In the genomic region with DNA sequence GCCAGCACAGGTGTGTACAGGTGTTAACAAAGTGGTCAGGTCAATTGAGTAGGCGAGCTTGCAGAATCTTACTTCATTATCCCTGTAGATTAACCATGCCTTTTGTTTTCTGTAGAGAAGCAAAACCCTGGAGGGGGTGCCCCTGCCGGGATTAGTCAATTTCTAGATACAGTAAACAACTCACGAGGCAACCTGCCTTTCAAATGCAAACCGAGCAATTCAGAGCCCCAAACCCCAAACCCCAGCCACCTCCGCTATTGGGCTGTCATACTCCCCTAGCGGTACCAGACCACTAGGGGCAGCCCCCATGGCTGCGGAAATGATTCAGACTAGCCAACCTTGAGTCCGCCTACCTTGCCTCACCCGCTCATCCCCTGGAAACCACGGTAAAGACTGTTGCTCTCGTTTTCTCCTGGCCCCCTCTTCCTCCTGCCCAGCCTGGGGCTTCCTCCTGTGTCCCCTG, we compare ENCODE assay signal across 8 cellular contexts.
A peak's percentile ranks its signal among the peaks of the same experiment; 100 is the strongest.
DNase-seq lines count a peak whose midpoint lies in the region; ATAC-seq and TF ChIP-seq lines count a peak whose summit lies in the region.

No MANE protein-coding gene starts in this region.

- ATAC-seq in GM19324 (IDR thresholded peaks at IDR 0.05; ENCODE audit: low FRiP score, unreplicated experiment) (peak; percentile 93), HG03095 (IDR thresholded peaks at IDR 0.05; ENCODE audit: unreplicated experiment) (peak; percentile 100)

- H3K4me3 ChIP-seq in kidney epithelial cell (ENCODE audit: low read depth, low read length) (no peak overlapping the region), esophagus muscularis mucosa (no peak overlapping the region)

- peak; percentile 85 for DNase-seq in activated CD4-positive, alpha-beta T cell treated with anti-CD3 and anti-CD28 coated beads, Interleukin-2, amount 10 ng/mL, durations not matched to agents 24 days and 14 days
- DNase-seq in kidney epithelial cell (ENCODE audit: low read depth) = no peak
- DNase-seq in KG1 (lab: John Stamatoyannopoulos, UW) = no peak
- no peak for DNase-seq in esophagus muscularis mucosa (ENCODE audit: extremely low spot score)
- no peak for DNase-seq in NOMO-1 (lab: John Stamatoyannopoulos, UW; ENCODE audit: unreplicated experiment in 2 of 2)
- DNase-seq in NCI-H82 (lab: John Stamatoyannopoulos, UW) = no peak

- TF ChIP-seq EP300 in esophagus muscularis mucosa (IDR thresholded peaks at IDR 0.05) = no peak

- peaks cover 28 to 60% (median 49%) of the 10 kb centered on the region in 4 donors for H3K4me1 ChIP-seq in esophagus muscularis mucosa

- 82% methylated on average over 11 of the region's 11 CpGs for WGBS in esophagus muscularis mucosa

- H3K27ac Mint-ChIP-seq in activated CD4-positive, alpha-beta T cell treated with anti-CD3 and anti-CD28 coated beads, Interleukin-2, amount 10 ng/mL, durations not matched to agents 24 days and 14 days = peak overlapping the region; percentile 78

- no peak overlapping the region for H3K4me3 Mint-ChIP-seq in activated CD4-positive, alpha-beta T cell treated with anti-CD3 and anti-CD28 coated beads, Interleukin-2, amount 10 ng/mL, durations not matched to agents 24 days and 14 days

- H3K9me3 Mint-ChIP-seq in activated CD4-positive, alpha-beta T cell treated with anti-CD3 and anti-CD28 coated beads, Interleukin-2, amount 10 ng/mL, durations not matched to agents 24 days and 14 days = no peaks in the 10 kb centered on the region

- H3K27ac ChIP-seq in esophagus muscularis mucosa (replicated peaks in 1 of 4) = peak overlapping the region in 2 of 4 donors; percentile 47 to 49

- H3K4me1 Mint-ChIP-seq in activated CD4-positive, alpha-beta T cell treated with anti-CD3 and anti-CD28 coated beads, Interleukin-2, amount 10 ng/mL, durations not matched to agents 24 days and 14 days = peaks cover 17% of the 10 kb centered on the region

- no peaks in the 10 kb centered on the region for H3K36me3 Mint-ChIP-seq in activated CD4-positive, alpha-beta T cell treated with anti-CD3 and anti-CD28 coated beads, Interleukin-2, amount 10 ng/mL, durations not matched to agents 24 days and 14 days (ENCODE audit: low read depth)

- intact Hi-C loops in activated CD4-positive, alpha-beta T cell treated with anti-CD3 and anti-CD28 coated beads, Interleukin-2, amount 10 ng/mL, durations not matched to agents 24 days and 14 days (cut with micrococcal nuclease) = loop anchor here (5.0 kb wide), 3 partner anchors 64 to 286 kb away; a partner anchor contains a TSS
- intact Hi-C loops in esophagus muscularis mucosa (cut with DNase I) = no loop called here

- no peak for TF ChIP-seq POLR2A in esophagus muscularis mucosa (IDR thresholded peaks at IDR 0.05; ENCODE audit: low read depth)

- no peaks in the 10 kb centered on the region for H3K36me3 ChIP-seq in kidney epithelial cell (ENCODE audit: control insufficient read depth, insufficient read depth, low read length)
- no peaks in the 10 kb centered on the region for H3K36me3 ChIP-seq in esophagus muscularis mucosa

- peaks cover 24% of the 10 kb centered on the region for H3K27me3 Mint-ChIP-seq in activated CD4-positive, alpha-beta T cell treated with anti-CD3 and anti-CD28 coated beads, Interleukin-2, amount 10 ng/mL, durations not matched to agents 24 days and 14 days

- no peaks in the 10 kb centered on the region for H3K9me3 ChIP-seq in esophagus muscularis mucosa

- peaks cover 4% of the 10 kb centered on the region for H3K27me3 ChIP-seq in kidney epithelial cell (ENCODE audit: control insufficient read depth, insufficient read depth, low read length)
- H3K27me3 ChIP-seq in esophagus muscularis mucosa = no peaks in the 10 kb centered on the region

- TF ChIP-seq CTCF in kidney epithelial cell (IDR thresholded peaks at IDR 0.05; ENCODE audit: insufficient read depth, low read length, poor library complexity, severe bottlenecking) = peak; percentile 10
- TF ChIP-seq CTCF in esophagus muscularis mucosa (IDR thresholded peaks at IDR 0.05) = no peak
